11 cellular contexts compared by ENCODE assay signal in genomic region chr14:76376001-76376404, GRCh38. TPM values are rescaled to one million over a fixed set of nuclear protein-coding genes. Genes with fewer than 3 reads are reported as not detected.
DNase-seq lines count a peak whose midpoint lies in the region; FAIRE-seq and TF ChIP-seq lines count a peak whose summit lies in the region.
"Had no signal": no experiment of that assay in that cellular context is flagged by ENCODE, and none has a peak within 500 bp of the region (broad histone marks: within the 10 kb centered on the region; RNA-seq: fewer than 3 reads in every experiment).

ESRRB (plus strand) TSS chr14:76376137; CDS start chr14:76376402, 265 bp downstream.

- intact Hi-C loops in MCF 10A (cut with micrococcal nuclease): no loop called here
- intact Hi-C loops in kidney (cut with DNase I): no loop called here

- H3K27ac ChIP-seq in kidney (ENCODE audit: low read depth in 2 of 2, low read length in 2 of 2) (peak within 1 kb of the TSS in 1 of 2 donors; percentile 57), suprapubic skin (no peak within 1 kb of the TSS)

- 0% methylated on average over 15 of the region's 25 CpGs for WGBS in suprapubic skin

- H3K27ac Mint-ChIP-seq in MCF 10A (ENCODE audit: low read depth, unreplicated experiment): no peak within 1 kb of the TSS

- H3K9me3 ChIP-seq in kidney (ENCODE audit: control insufficient read depth in 1 of 2, low read length in 2 of 2) (no peaks in the 10 kb centered on the region), suprapubic skin (no peaks in the 10 kb centered on the region), BE2C (no peaks in the 10 kb centered on the region)

- DNase-seq in NCI-H2171 (lab: John Stamatoyannopoulos, UW) (peak; percentile 15), NCI-H2171 treated with DMSO at 0.1 percent for 48 hours (lab: John Stamatoyannopoulos, UW) (no peak), MCF 10A (ENCODE audit: unreplicated experiment) (no peak), kidney (no peak), suprapubic skin (ENCODE audit: low spot score in 2 of 2) (no peak), SKM-1 treated with dmso at 0.1 percent for 144 hours (lab: John Stamatoyannopoulos, UW; ENCODE audit: unreplicated experiment) (no peak), BE2C (no peak), AML-193 (lab: John Stamatoyannopoulos, UW) (no peak)
- DNase-seq: midbrain, NCI-H2029, substantia nigra had no signal

- H3K36me3 ChIP-seq in kidney (ENCODE audit: control insufficient read depth in 1 of 2, insufficient read depth in 2 of 2, low read length in 2 of 2) (no peaks in the 10 kb centered on the region), suprapubic skin (no peaks in the 10 kb centered on the region), BE2C (no peaks in the 10 kb centered on the region)

- peak within 1 kb of the TSS in 1 of 2 donors; percentile 55 for H3K9ac ChIP-seq in kidney (ENCODE audit: low read length in 2 of 2)

- peaks cover 3 to 4% of the 10 kb centered on the region in 2 donors for H3K4me1 ChIP-seq in kidney (ENCODE audit: control insufficient read depth in 1 of 2, insufficient read depth in 1 of 2, low read depth in 1 of 2, low read length in 2 of 2)
- peaks cover 21% of the 10 kb centered on the region for H3K4me1 ChIP-seq in suprapubic skin
- H3K4me1 ChIP-seq in BE2C: peaks cover under 1% of the 10 kb centered on the region

- CTCF ChIA-PET in MCF 10A (lab: Yijun Ruan, JAX): no interaction called here

- BruUV-seq in MCF 10A (replicated peaks; lab: Mats Ljungman, UMichigan): no TSS peak

- POLR2A ChIA-PET in MCF 10A (lab: Yijun Ruan, JAX): no interaction called here

- TF ChIP-seq CTCF in MCF 10A (IDR thresholded peaks at IDR 0.05; ENCODE audit: unreplicated experiment): no peak
- no peak for TF ChIP-seq CTCF in kidney (IDR thresholded peaks at IDR 0.05; ENCODE audit: borderline replicate concordance, extremely low read depth, insufficient read depth)
- TF ChIP-seq CTCF in suprapubic skin (IDR thresholded peaks at IDR 0.05): no peak
- no peak for TF ChIP-seq CTCF in BE2C (IDR thresholded peaks at IDR 0.05; ENCODE audit: low read depth, low read length)

- peaks cover 66% of the 10 kb centered on the region for H3K27me3 Mint-ChIP-seq in MCF 10A (ENCODE audit: insufficient read depth, unreplicated experiment)

- no peak for TF ChIP-seq POLR2A in suprapubic skin (IDR thresholded peaks at IDR 0.05)

- no peaks in the 10 kb centered on the region for H3K36me3 Mint-ChIP-seq in MCF 10A (ENCODE audit: insufficient read depth, unreplicated experiment)

- H3K27me3 ChIP-seq in suprapubic skin (peaks cover 82% of the 10 kb centered on the region), BE2C (peaks cover 88% of the 10 kb centered on the region)

- peak within 1 kb of the TSS; percentile 73 for H3K4me3 Mint-ChIP-seq in MCF 10A (ENCODE audit: unreplicated experiment)

- FAIRE-seq in kidney (lab: Jason Lieb, UNC): no peak

- peak within 1 kb of the TSS; percentile 22 to 71 for H3K4me3 ChIP-seq in kidney (ENCODE audit: low read length in 2 of 2)
- H3K4me3 ChIP-seq in suprapubic skin: peak within 1 kb of the TSS; percentile 36
- H3K4me3 ChIP-seq in BE2C (ENCODE audit: low read depth, low read length): no peak within 1 kb of the TSS; the same call in 1 of the 2 replicates

- H3K4me1 Mint-ChIP-seq in MCF 10A (ENCODE audit: insufficient read depth, unreplicated experiment): no peaks in the 10 kb centered on the region

- H3K9me3 Mint-ChIP-seq in MCF 10A (ENCODE audit: unreplicated experiment): no peaks in the 10 kb centered on the region

- no peak for TF ChIP-seq EP300 in suprapubic skin (IDR thresholded peaks at IDR 0.05)

RNA-seq across cellular contexts. Expression of gene ESRRB, which starts in this region (rescaled TPM):
- total RNA-seq in MCF 10A (2022) (0.22 and 0.23 TPM in 2 replicates), kidney (3.9 TPM), suprapubic skin (under 1 TPM in 1 of 4 donors, not detected in 3; 0.38 TPM)
- polyA plus RNA-seq in kidney (ENCODE audit: insufficient read depth, low read depth, low replicate concordance): 19.1 TPM
- polyA plus RNA-seq in BE2C (2012; ENCODE audit: insufficient read depth, insufficient read length, low read depth): 0.42 TPM
